Comparison of ENCODE assay signal across 19 cellular contexts in genomic region chr10:110296966-110297365, GRCh38.
"Had no signal": no experiment of that assay in that cellular context is flagged by ENCODE, and none has a peak within 500 bp of the region (broad histone marks: within the 10 kb centered on the region; RNA-seq: fewer than 3 reads in every experiment).

No MANE protein-coding gene starts in this region.

- H3K4me1 ChIP-seq: parathyroid adenoma had no signal

- DNase-seq: activated CD4-positive, alpha-beta T cell treated with anti-CD3 and anti-CD28 coated beads for 1 hour; activated CD8-positive, alpha-beta memory T cell treated with anti-CD3 and anti-CD28 coated beads, Interleukin-2, amount 10 ng/mL, durations not matched to agents 7 days and 5 days; activated effector memory CD4-positive, alpha-beta T cell treated with anti-CD3 and anti-CD28 coated beads, Interleukin-2, amount 50 U/mL, for 16 hours; aorta; effector CD8-positive, alpha-beta T cell; foreskin keratinocyte; hypothalamus; midbrain; stimulated activated CD4-positive, alpha-beta T cell treated with anti-CD3 and anti-CD28 coated beads, Interleukin-4, amount 100 ng/mL, for 24 hours; SW 1271; upper lobe of right lung; WERI-Rb-1 had no signal

- H3K27ac Mint-ChIP-seq: activated CD8-positive, alpha-beta memory T cell treated with anti-CD3 and anti-CD28 coated beads, Interleukin-2, amount 10 ng/mL, durations not matched to agents 7 days and 5 days; nephron; stimulated activated memory B cell treated with anti-CD40 and anti-IgM and Interleukin-4, amounts not matched to agents 10 μg/mL and 1 μg/mL and 100 μg/mL, for 72 hours had no signal

- H3K27ac ChIP-seq: foreskin keratinocyte, parathyroid adenoma, upper lobe of right lung, WERI-Rb-1 had no signal

- H3K27me3 Mint-ChIP-seq: activated CD8-positive, alpha-beta memory T cell treated with anti-CD3 and anti-CD28 coated beads, Interleukin-2, amount 10 ng/mL, durations not matched to agents 7 days and 5 days; dendritic cell treated with granulocyte-macrophage colony-stimulating factor and Interleukin-4, amounts not matched to agents 40 ng/mL and 50 ng/mL, for 4 days; stimulated activated memory B cell treated with anti-CD40 and anti-IgM and Interleukin-4, amounts not matched to agents 10 μg/mL and 1 μg/mL and 100 μg/mL, for 72 hours had no signal

- H3K4me3 Mint-ChIP-seq: activated CD8-positive, alpha-beta memory T cell treated with anti-CD3 and anti-CD28 coated beads, Interleukin-2, amount 10 ng/mL, durations not matched to agents 7 days and 5 days; dendritic cell treated with granulocyte-macrophage colony-stimulating factor and Interleukin-4, amounts not matched to agents 40 ng/mL and 50 ng/mL, for 4 days; nephron; stimulated activated memory B cell treated with anti-CD40 and anti-IgM and Interleukin-4, amounts not matched to agents 10 μg/mL and 1 μg/mL and 100 μg/mL, for 72 hours had no signal

- H3K9me3 Mint-ChIP-seq: dendritic cell treated with granulocyte-macrophage colony-stimulating factor and Interleukin-4, amounts not matched to agents 40 ng/mL and 50 ng/mL, for 4 days; nephron; stimulated activated memory B cell treated with anti-CD40 and anti-IgM and Interleukin-4, amounts not matched to agents 10 μg/mL and 1 μg/mL and 100 μg/mL, for 72 hours had no signal

- H3K9me3 ChIP-seq: upper lobe of right lung had no signal

- H3K4me3 ChIP-seq: lung, smooth muscle cell, upper lobe of right lung had no signal

- H3K27me3 ChIP-seq: foreskin keratinocyte, upper lobe of right lung had no signal

- ATAC-seq: activated CD8-positive, alpha-beta memory T cell treated with anti-CD3 and anti-CD28 coated beads, Interleukin-2, amount 10 ng/mL, durations not matched to agents 7 days and 5 days; foreskin keratinocyte; sciatic nerve; stimulated activated memory B cell treated with anti-CD40 and anti-IgM and Interleukin-4, amounts not matched to agents 10 μg/mL and 1 μg/mL and 100 μg/mL, for 72 hours; upper lobe of right lung had no signal
